Comparison of ENCODE assay signal across 1 cellular context in genomic region chr18:158128-159036, GRCh38.
A peak's percentile ranks its signal among the peaks of the same experiment; 100 is the strongest.
TF ChIP-seq lines count a peak whose summit lies in the region.

USP14 (plus strand) TSS chr18:158557; CDS start chr18:158699, 142 bp downstream.

TF ChIP-seq in HepG2, 621 proteins besides CTCF, POLR2A, EP300 and RAD21 (continued from another document and continues in another):
- TF ChIP-seq GMEB1 (CRISPR knock-in tag; IDR thresholded peaks at IDR 0.05; ENCODE audit: borderline replicate concordance): peak; percentile 73
- TF ChIP-seq CBFB (CRISPR knock-in tag; IDR thresholded peaks at IDR 0.05): peak; percentile 14
- TF ChIP-seq TCF7 (IDR thresholded peaks at IDR 0.05; ENCODE audit: low read depth): no peak
- TF ChIP-seq STAT6 (CRISPR knock-in tag; IDR thresholded peaks at IDR 0.05; ENCODE audit: borderline replicate concordance): no peak
- TF ChIP-seq PREB (CRISPR knock-in tag; IDR thresholded peaks at IDR 0.05): peak; percentile 91
- peak; percentile 58; the same call in 1 of the 2 replicates for TF ChIP-seq THAP8 (CRISPR knock-in tag; IDR thresholded peaks at IDR 0.05; ENCODE audit: borderline replicate concordance)
- no peak for TF ChIP-seq ATF7 (IDR thresholded peaks at IDR 0.05)
- TF ChIP-seq ATF7 (CRISPR knock-in tag; IDR thresholded peaks at IDR 0.05): peak; percentile 73; the same call in 1 of the 2 replicates
- TF ChIP-seq JUND (CRISPR knock-in tag; IDR thresholded peaks at IDR 0.05): peak; percentile 43; the same call in 1 of the 2 replicates
- peak; percentile 82 for TF ChIP-seq GABPB1 (CRISPR knock-in tag; IDR thresholded peaks at IDR 0.05)
- 0 out of 2 replicates have a peak, but pooled peaks have one; percentile 37 for TF ChIP-seq MAF1 (CRISPR knock-in tag; IDR thresholded peaks at IDR 0.05; ENCODE audit: borderline replicate concordance)
- peak; percentile 96 for TF ChIP-seq ZNF546 (CRISPR knock-in tag; conservative IDR thresholded peaks at IDR 0.05)
- TF ChIP-seq ZNF639 (CRISPR knock-in tag; conservative IDR thresholded peaks at IDR 0.05): peak; percentile 24; the same call in 1 of the 2 replicates
- TF ChIP-seq ZSCAN9 (CRISPR knock-in tag; IDR thresholded peaks at IDR 0.05; ENCODE audit: borderline replicate concordance): peak; percentile 89; the same call in 1 of the 2 replicates
- TF ChIP-seq ZMYM4 (CRISPR knock-in tag; IDR thresholded peaks at IDR 0.05): peak; percentile 93
- no peak for TF ChIP-seq HMG20B (CRISPR knock-in tag; conservative IDR thresholded peaks at IDR 0.05)
- TF ChIP-seq ZNF343 (CRISPR knock-in tag; IDR thresholded peaks at IDR 0.05): peak; percentile 91
- no peak for TF ChIP-seq SRSF4 (IDR thresholded peaks at IDR 0.05; ENCODE audit: low read depth, low read length, poor library complexity, severe bottlenecking)
- peak; percentile 98; the same call in 1 of the 2 replicates for TF ChIP-seq ZNF766 (CRISPR knock-in tag; IDR thresholded peaks at IDR 0.05; ENCODE audit: borderline replicate concordance)
- peak; percentile 89 for TF ChIP-seq POGK (CRISPR knock-in tag; conservative IDR thresholded peaks at IDR 0.05)
- peak; percentile 77; the same call in 1 of the 2 replicates for TF ChIP-seq ZNF780A (CRISPR knock-in tag; IDR thresholded peaks at IDR 0.05)
- no peak for TF ChIP-seq PHB2 (IDR thresholded peaks at IDR 0.05; ENCODE audit: partially characterized antibody)
- peak; percentile 97 for TF ChIP-seq MXD1 (CRISPR knock-in tag; IDR thresholded peaks at IDR 0.05)
- peak; percentile 92 for TF ChIP-seq BORCS8-MEF2B (CRISPR knock-in tag; IDR thresholded peaks at IDR 0.05)
- TF ChIP-seq ARNT (IDR thresholded peaks at IDR 0.05): no peak
- peak; percentile 66; the same call in 1 of the 2 replicates for TF ChIP-seq PAX8 (CRISPR knock-in tag; IDR thresholded peaks at IDR 0.05; ENCODE audit: borderline replicate concordance)
- TF ChIP-seq TAF1 (CRISPR knock-in tag; IDR thresholded peaks at IDR 0.05): peak; percentile 58
- no peak for TF ChIP-seq CC2D1A (CRISPR knock-in tag; IDR thresholded peaks at IDR 0.05)
- peak; percentile 66 for TF ChIP-seq THAP9 (CRISPR knock-in tag; IDR thresholded peaks at IDR 0.05; ENCODE audit: borderline replicate concordance)
- no peak for TF ChIP-seq HHEX (CRISPR knock-in tag; IDR thresholded peaks at IDR 0.05)
- TF ChIP-seq ZNF496 (CRISPR knock-in tag; IDR thresholded peaks at IDR 0.05; ENCODE audit: insufficient replicate concordance): no peak
- no peak for TF ChIP-seq ZNF577 (CRISPR knock-in tag; IDR thresholded peaks at IDR 0.05; ENCODE audit: borderline replicate concordance, low read depth)
- TF ChIP-seq UBTF (CRISPR knock-in tag; IDR thresholded peaks at IDR 0.05): peak; percentile 89
- peak; percentile 89 for TF ChIP-seq ZNF710 (CRISPR knock-in tag; IDR thresholded peaks at IDR 0.05; ENCODE audit: borderline replicate concordance)
- TF ChIP-seq ZBTB33 (CRISPR knock-in tag; IDR thresholded peaks at IDR 0.05): peak; percentile 34
- TF ChIP-seq IKZF5 (CRISPR knock-in tag; IDR thresholded peaks at IDR 0.05): peak; percentile 77; the same call in 1 of the 2 replicates
- peak; percentile 95 for TF ChIP-seq ZNF792 (CRISPR knock-in tag; IDR thresholded peaks at IDR 0.05)
- no peak for TF ChIP-seq ZNF180 (CRISPR knock-in tag; IDR thresholded peaks at IDR 0.05; ENCODE audit: borderline replicate concordance, low read depth)
